In genomic region chr5:173016069-173016455, GRCh38 we compare ENCODE assay signal across 10 cellular contexts. TPM values are rescaled to one million over a fixed set of nuclear protein-coding genes. Genes with fewer than 3 reads are reported as not detected.
DNase-seq lines count a peak whose midpoint lies in the region; ATAC-seq, FAIRE-seq and TF ChIP-seq lines count a peak whose summit lies in the region.
"Had no signal": no experiment of that assay in that cellular context is flagged by ENCODE, and none has a peak within 500 bp of the region (broad histone marks: within the 10 kb centered on the region; RNA-seq: fewer than 3 reads in every experiment).

No MANE protein-coding gene starts in this region.

- FAIRE-seq in GM19239 (lab: Jason Lieb, UNC) = no peak
- FAIRE-seq: bronchial epithelial cell had no signal

- peaks cover 28% of the 10 kb centered on the region for H3K36me3 Mint-ChIP-seq in activated CD8-positive, alpha-beta memory T cell treated with anti-CD3 and anti-CD28 coated beads, Interleukin-2, amount 10 ng/mL, durations not matched to agents 7 days and 5 days
- H3K36me3 Mint-ChIP-seq in brain = peaks cover 80% of the 10 kb centered on the region

- ATAC-seq in activated CD8-positive, alpha-beta memory T cell treated with anti-CD3 and anti-CD28 coated beads, Interleukin-2, amount 10 ng/mL, durations not matched to agents 7 days and 5 days = no peak

- TF ChIP-seq CTCF in brain (conservative IDR thresholded peaks at IDR 0.05) (no peak), testis (IDR thresholded peaks at IDR 0.05) (no peak)

- no peak overlapping the region for H2BK15ac ChIP-seq in mesenchymal stem cell (ENCODE audit: low read depth, poor library complexity, severe bottlenecking)

- no peak overlapping the region for H3K4me2 ChIP-seq in mesenchymal stem cell (ENCODE audit: low read length, poor library complexity, severe bottlenecking)

- H3K4me1 ChIP-seq in mesenchymal stem cell (ENCODE audit: control insufficient read depth, insufficient read depth, low read depth, low read length) (peaks cover 5% of the 10 kb centered on the region), testis (peaks cover 18% of the 10 kb centered on the region)

- peak overlapping the region in 1 of 2 experiments; percentile 84 for H3K14ac ChIP-seq in mesenchymal stem cell (ENCODE audit: low read length in 2 of 2)

- intact Hi-C loops in testis (cut with DNase I; ENCODE audit: low total_unique reads) = no loop called here

- no peak overlapping the region for H3K23ac ChIP-seq in mesenchymal stem cell (ENCODE audit: low read length in 2 of 2)

- WGBS in mesenchymal stem cell = 89% methylated on average over 6 of the region's 6 CpGs
- WGBS in testis, 2 donors = 95 to 100% methylated on average over 6 of the region's 6 CpGs

- H2AFZ ChIP-seq in mesenchymal stem cell (ENCODE audit: low read depth, low read length) = no peak overlapping the region

- H3K9ac ChIP-seq in mesenchymal stem cell (ENCODE audit: low read length) = peak overlapping the region; percentile 66

- no peak overlapping the region for H3K27ac Mint-ChIP-seq in activated CD8-positive, alpha-beta memory T cell treated with anti-CD3 and anti-CD28 coated beads, Interleukin-2, amount 10 ng/mL, durations not matched to agents 7 days and 5 days
- peak overlapping the region in 3 of 5 experiments; percentile 2 to 41 (median 15) for H3K27ac Mint-ChIP-seq in brain

- no peak overlapping the region for H4K91ac ChIP-seq in mesenchymal stem cell (ENCODE audit: low read length)

- peaks cover 24% of the 10 kb centered on the region for H3K4me1 Mint-ChIP-seq in activated CD8-positive, alpha-beta memory T cell treated with anti-CD3 and anti-CD28 coated beads, Interleukin-2, amount 10 ng/mL, durations not matched to agents 7 days and 5 days
- H3K4me1 Mint-ChIP-seq in brain = peaks cover 13% of the 10 kb centered on the region

- peak overlapping the region in 1 of 2 experiments; percentile 67 for H3K18ac ChIP-seq in mesenchymal stem cell (ENCODE audit: low read depth in 1 of 2, low read length in 2 of 2)

- H2BK120ac ChIP-seq in mesenchymal stem cell (ENCODE audit: low read depth, low read length) = no peak overlapping the region

- H3K27ac ChIP-seq in mesenchymal stem cell (ENCODE audit: low read length, poor library complexity, severe bottlenecking) = peak overlapping the region; percentile 76
- peak overlapping the region; percentile 35 to 65 for H3K27ac ChIP-seq in testis

- CTCF ChIA-PET in activated CD8-positive, alpha-beta memory T cell treated with anti-CD3 and anti-CD28 coated beads, Interleukin-2, amount 10 ng/mL, durations not matched to agents 7 days and 5 days (lab: Charles Lee) = interaction anchor here (1.0 kb wide), 1 partner anchor 49 kb away, joined by 3 read pairs; no protein-coding TSS in a partner anchor

- H3K4me3 ChIP-seq in mesenchymal stem cell (ENCODE audit: insufficient read depth in 1 of 2, low read depth in 1 of 2, low read length in 2 of 2) (no peak overlapping the region), testis (no peak overlapping the region)

- H3K9me3 Mint-ChIP-seq in activated CD8-positive, alpha-beta memory T cell treated with anti-CD3 and anti-CD28 coated beads, Interleukin-2, amount 10 ng/mL, durations not matched to agents 7 days and 5 days (ENCODE audit: low read depth) = no peaks in the 10 kb centered on the region
- H3K9me3 Mint-ChIP-seq in brain = peaks cover 0 to 4% (median 0%) of the 10 kb centered on the region in 5 experiments

- peaks cover 25% of the 10 kb centered on the region for H3K79me1 ChIP-seq in mesenchymal stem cell (replicated peaks; ENCODE audit: low read length, poor library complexity, severe bottlenecking)

- no peak for TF ChIP-seq POLR2A in testis (IDR thresholded peaks at IDR 0.05)

- H3K9me3 ChIP-seq in mesenchymal stem cell (ENCODE audit: control insufficient read depth, low read length) (no peaks in the 10 kb centered on the region), testis (no peaks in the 10 kb centered on the region)

- peaks cover 5 to 18% of the 10 kb centered on the region in 2 experiments for H3K36me3 ChIP-seq in mesenchymal stem cell (ENCODE audit: control insufficient read depth in 1 of 2, insufficient read depth in 2 of 2, low read depth in 1 of 2, low read length in 2 of 2)
- H3K36me3 ChIP-seq in testis (ENCODE audit: low read depth, missing control alignments) = no peaks in the 10 kb centered on the region

- peak; percentile 18 for DNase-seq in activated CD8-positive, alpha-beta memory T cell treated with anti-CD3 and anti-CD28 coated beads, Interleukin-2, amount 50 U/mL, for 48 hours
- DNase-seq in activated CD8-positive, alpha-beta memory T cell treated with anti-CD3 and anti-CD28 coated beads, Interleukin-2, amount 10 ng/mL, durations not matched to agents 7 days and 5 days = no peak
- DNase-seq in mesenchymal stem cell (no peak), testis (no peak), GM19239 (ENCODE audit: insufficient read length, low spot score) (no peak), HCEC 1CT (no peak), SW 1271 (lab: John Stamatoyannopoulos, UW) (no peak)
- DNase-seq: stimulated activated CD4-positive, alpha-beta T cell treated with anti-CD3 and anti-CD28 coated beads, Interleukin-4, amount 100 ng/mL, for 4 hours had no signal

- no peak overlapping the region for H2BK12ac ChIP-seq in mesenchymal stem cell (ENCODE audit: low read length in 2 of 2)

- no peaks in the 10 kb centered on the region for H3K27me3 Mint-ChIP-seq in activated CD8-positive, alpha-beta memory T cell treated with anti-CD3 and anti-CD28 coated beads, Interleukin-2, amount 10 ng/mL, durations not matched to agents 7 days and 5 days
- H3K27me3 Mint-ChIP-seq in brain = no peaks in the 10 kb centered on the region

- H3K4ac ChIP-seq in mesenchymal stem cell (ENCODE audit: low read depth in 1 of 2, low read length in 2 of 2) = peak overlapping the region in 1 of 2 experiments; percentile 21

- peak overlapping the region; percentile 45 for H4K8ac ChIP-seq in mesenchymal stem cell (ENCODE audit: low read length)

- no peak overlapping the region for H2BK5ac ChIP-seq in mesenchymal stem cell (ENCODE audit: low read depth, low read length, poor library complexity, severe bottlenecking)

- H3K27me3 ChIP-seq in mesenchymal stem cell (ENCODE audit: control insufficient read depth in 1 of 2, insufficient read depth in 1 of 2, low read length in 2 of 2) = no peaks in the 10 kb centered on the region
- no peaks in the 10 kb centered on the region for H3K27me3 ChIP-seq in testis

- H2AK5ac ChIP-seq in mesenchymal stem cell (ENCODE audit: low read length, severe bottlenecking) = peak overlapping the region; percentile 80

- H3K4me3 Mint-ChIP-seq in activated CD8-positive, alpha-beta memory T cell treated with anti-CD3 and anti-CD28 coated beads, Interleukin-2, amount 10 ng/mL, durations not matched to agents 7 days and 5 days = no peak overlapping the region
- no peak overlapping the region for H3K4me3 Mint-ChIP-seq in brain

RNA-seq across cellular contexts. Expression of gene ATP6V0E1, which starts 32.5 kb away (rescaled TPM):
- total RNA-seq in activated CD8-positive, alpha-beta memory T cell treated with anti-CD3 and anti-CD28 coated beads, Interleukin-2, amount 10 ng/mL, durations not matched to agents 7 days and 5 days = 100 to 1,000 TPM; 110 to 144 TPM
- 186 TPM for polyA plus RNA-seq in brain (ENCODE audit: insufficient read depth, low read depth, low replicate concordance)
- polyA plus RNA-seq in mesenchymal stem cell (2013, experiment 1 of 2) = 462 TPM
- polyA plus RNA-seq in mesenchymal stem cell (2013, experiment 2 of 2) = 468 TPM
- total RNA-seq in testis = 100 to 1,000 TPM; 124 to 134 TPM
- 170 TPM for polyA plus RNA-seq in testis (ENCODE audit: insufficient read depth, low read depth, low replicate concordance)

RNA-seq across cellular contexts. Expression of gene CREBRF, which starts 40.1 kb away (rescaled TPM):
- 10 to 100 TPM; 11.2 to 14.7 TPM for total RNA-seq in activated CD8-positive, alpha-beta memory T cell treated with anti-CD3 and anti-CD28 coated beads, Interleukin-2, amount 10 ng/mL, durations not matched to agents 7 days and 5 days
- polyA plus RNA-seq in brain (ENCODE audit: insufficient read depth, low read depth, low replicate concordance) (2.5 TPM), testis (ENCODE audit: insufficient read depth, low read depth, low replicate concordance) (24.2 TPM)
- polyA plus RNA-seq in mesenchymal stem cell (2013, experiment 1 of 2) = 10.4 TPM
- polyA plus RNA-seq in mesenchymal stem cell (2013, experiment 2 of 2) = 9.7 TPM
- total RNA-seq in testis = 10 to 100 TPM; 55.6 to 58.4 TPM

RNA-seq across cellular contexts. Expression of gene RPL26L1, which starts 56.8 kb away (rescaled TPM):
- 10 to 100 TPM; 44.4 to 52.0 TPM for total RNA-seq in activated CD8-positive, alpha-beta memory T cell treated with anti-CD3 and anti-CD28 coated beads, Interleukin-2, amount 10 ng/mL, durations not matched to agents 7 days and 5 days
- polyA plus RNA-seq in brain (ENCODE audit: insufficient read depth, low read depth, low replicate concordance) (60.3 TPM), testis (ENCODE audit: insufficient read depth, low read depth, low replicate concordance) (164 TPM)
- 77.2 TPM for polyA plus RNA-seq in mesenchymal stem cell (2013, experiment 1 of 2)
- 75.2 TPM for polyA plus RNA-seq in mesenchymal stem cell (2013, experiment 2 of 2)
- 10 to 100 TPM; 63.0 to 67.3 TPM for total RNA-seq in testis
